In genomic region chr1:4915159-4915558, GRCh38 we compare ENCODE assay signal across 24 cellular contexts.
DNase-seq lines count a peak whose midpoint lies in the region; ATAC-seq, FAIRE-seq and TF ChIP-seq lines count a peak whose summit lies in the region.
"Had no signal": no experiment of that assay in that cellular context is flagged by ENCODE, and none has a peak within 500 bp of the region (broad histone marks: within the 10 kb centered on the region; RNA-seq: fewer than 3 reads in every experiment).

No MANE protein-coding gene starts in this region.

- H3K4me1 ChIP-seq in A549 (no peaks in the 10 kb centered on the region), IMR-90 (ENCODE audit: control insufficient read depth, insufficient read depth, low read length) (no peaks in the 10 kb centered on the region), H1 (replicated peaks in 1 of 4; ENCODE audit: control insufficient read depth in 3 of 4, insufficient read depth in 4 of 4, low read length in 3 of 4) (no peaks in the 10 kb centered on the region; a peak in 1 of 7 replicates), esophagus squamous epithelium (no peaks in the 10 kb centered on the region)
- H3K4me1 ChIP-seq: BE2C, BLaER1 had no signal

- H3K4me2 ChIP-seq in A549 (no peak overlapping the region), IMR-90 (ENCODE audit: low read depth, low read length) (no peak overlapping the region), H1 (ENCODE audit: insufficient read depth in 1 of 2, low read depth in 2 of 2, low read length in 2 of 2) (no peak overlapping the region)
- H3K4me2 ChIP-seq: BLaER1 had no signal

- H4K20me1 ChIP-seq in IMR-90 (ENCODE audit: insufficient read depth, low read length) (no peaks in the 10 kb centered on the region), H1 (replicated peaks in 1 of 2; ENCODE audit: control insufficient read depth in 1 of 2, insufficient read depth in 2 of 2, low read length in 2 of 2) (no peaks in the 10 kb centered on the region)
- H4K20me1 ChIP-seq: BLaER1 had no signal

- dilution Hi-C loops in IMR-90 (cut with HindIII; ENCODE audit: low sequenced_read_pairs, unreplicated experiment), result no loop called here

- H2BK5ac ChIP-seq in IMR-90 (ENCODE audit: low read depth, low read length, poor library complexity, severe bottlenecking), result no peak overlapping the region
- H2BK5ac ChIP-seq in H1 (ENCODE audit: low read depth, low read length), result no peak overlapping the region

- 4% methylated on average over 2 of the region's 2 CpGs for WGBS in A549 (ENCODE audit: missing lambda C conversion rate)
- WGBS in IMR-90 (ENCODE audit: extremely low coverage in 2 of 2, insufficient read length in 1 of 2), 2 experiments, result 17 to 100% methylated on average over 1 of the region's 2 CpGs
- 92 to 100% methylated on average over 1 to 2 of the region's 2 CpGs for WGBS in H1 (ENCODE audit: extremely low coverage in 1 of 2, insufficient coverage in 1 of 2, insufficient read length in 1 of 2, insufficient replicate concordance in 2 of 2, low coverage in 1 of 2, low lambda C conversion rate in 2 of 2, missing lambda C conversion rate in 1 of 2), 2 experiments
- WGBS in esophagus squamous epithelium, 2 donors, result 53 to 82% methylated on average over 2 of the region's 2 CpGs

- intact Hi-C loops in IMR-90 (cut with micrococcal nuclease), result no loop called here
- intact Hi-C loops in esophagus squamous epithelium (cut with DNase I), result no loop called here

- FAIRE-seq in A549 (lab: Jason Lieb, UNC) (no peak), H1 (lab: Jason Lieb, UNC) (no peak)
- FAIRE-seq: A204.1, GM12878, GM12892, GM18507 had no signal

- TF ChIP-seq POLR2A in A549 (IDR thresholded peaks at IDR 0.05; ENCODE audit: low read length) (no peak), IMR-90 (IDR thresholded peaks at IDR 0.05; ENCODE audit: low read depth, low read length) (no peak), H1 (IDR thresholded peaks at IDR 0.05; ENCODE audit: control extremely low read depth in 1 of 2, low read depth in 2 of 2, low read length in 2 of 2) (no peak), esophagus squamous epithelium (IDR thresholded peaks at IDR 0.05) (no peak)

- no peak overlapping the region for H4K91ac ChIP-seq in IMR-90 (ENCODE audit: insufficient read depth, low read depth, low read length)
- H4K91ac ChIP-seq in H1 (replicated peaks; ENCODE audit: insufficient read length, low read length), result no peak overlapping the region

- H2BK20ac ChIP-seq in IMR-90 (ENCODE audit: low read depth, low read length) (no peak overlapping the region), H1 (ENCODE audit: low read length) (no peak overlapping the region)

- ATAC-seq in A549 (no peak), IMR-90 (ENCODE audit: low read depth) (no peak)
- ATAC-seq: GM12878 had no signal

- no peak for DNase-seq in A549 (ENCODE audit: low read depth in 1 of 2, low spot score in 1 of 2)
- DNase-seq in IMR-90, result no peak
- no peak for DNase-seq in H1 (ENCODE audit: low read depth in 1 of 2, low spot score in 2 of 2)
- DNase-seq in esophagus squamous epithelium (lab: John Stamatoyannopoulos, UW), result no peak
- no peak for DNase-seq in ACHN
- DNase-seq: 8988T; BE2C; C1 segment of cervical spinal cord; CD4-positive, alpha-beta memory T cell; CD4-positive, CD25-positive, alpha-beta regulatory T cell; CD8-positive, alpha-beta memory T cell; COR-L47; DMS 273 treated with DMSO at 0.1 percent for 48 hours; DMS153; DMS53; DMS79; DND-41; EL; GDM1 had no signal

- H3K27me3 ChIP-seq in IMR-90 (ENCODE audit: control insufficient read depth, insufficient read depth, low read length), result no peaks in the 10 kb centered on the region
- no peaks in the 10 kb centered on the region; a peak in 1 of 7 replicates for H3K27me3 ChIP-seq in H1 (replicated peaks in 1 of 4; ENCODE audit: control insufficient read depth in 3 of 4, extremely low read depth in 1 of 4, insufficient read depth in 3 of 4, low read length in 3 of 4)
- H3K27me3 ChIP-seq in esophagus squamous epithelium, result peaks cover 0 to 8% (median 0%) of the 10 kb centered on the region in 4 donors
- H3K27me3 ChIP-seq: BE2C, BLaER1 had no signal

- BruUV-seq in IMR-90 (replicated peaks; lab: Mats Ljungman, UMichigan), result no TSS peak

- H3K79me2 ChIP-seq in H1 (ENCODE audit: control insufficient read depth in 1 of 2, insufficient read depth in 2 of 2, low read length in 2 of 2), result no peaks in the 10 kb centered on the region

- TF ChIP-seq CTCF in A549 (IDR thresholded peaks at IDR 0.05), result no peak
- no peak for TF ChIP-seq CTCF in IMR-90 (conservative IDR thresholded peaks at IDR 0.05; ENCODE audit: low read depth, low read length)
- TF ChIP-seq CTCF in H1 (IDR thresholded peaks at IDR 0.05; ENCODE audit: control extremely low read depth in 1 of 3, insufficient read depth in 1 of 3, low read depth in 1 of 3, low read length in 3 of 3), result no peak
- no peak for TF ChIP-seq CTCF in esophagus squamous epithelium (IDR thresholded peaks at IDR 0.05)

- H3K79me1 ChIP-seq in IMR-90 (ENCODE audit: low read depth in 1 of 2, low read length in 2 of 2), result no peaks in the 10 kb centered on the region
- H3K79me1 ChIP-seq in H1 (ENCODE audit: low read depth, low read length), result no peaks in the 10 kb centered on the region

- H3K27ac ChIP-seq in A549, result no peak overlapping the region
- H3K27ac ChIP-seq in IMR-90 (ENCODE audit: insufficient read depth, low read length), result no peak overlapping the region
- H3K27ac ChIP-seq in H1 (ENCODE audit: low read depth, low read length), result no peak overlapping the region
- no peak overlapping the region for H3K27ac ChIP-seq in esophagus squamous epithelium
- H3K27ac ChIP-seq: BLaER1 had no signal

- no peaks in the 10 kb centered on the region for H3K36me3 ChIP-seq in IMR-90 (ENCODE audit: control insufficient read depth, insufficient read depth, low read length)
- no peaks in the 10 kb centered on the region for H3K36me3 ChIP-seq in H1 (ENCODE audit: control insufficient read depth in 2 of 4, insufficient read depth in 4 of 4, low read length in 3 of 4)
- H3K36me3 ChIP-seq in esophagus squamous epithelium, result no peaks in the 10 kb centered on the region
- H3K36me3 ChIP-seq: BE2C, BLaER1 had no signal

- H3K4ac ChIP-seq in IMR-90 (ENCODE audit: low read depth, low read length), result no peak overlapping the region
- H3K4ac ChIP-seq in H1 (replicated peaks; ENCODE audit: insufficient read length, low read depth, low read length), result no peak overlapping the region

- no peak overlapping the region for H3K18ac ChIP-seq in IMR-90 (ENCODE audit: low read depth, low read length)
- H3K18ac ChIP-seq in H1 (ENCODE audit: extremely low read depth, low read length), result no peak overlapping the region

- H2BK12ac ChIP-seq in H1 (ENCODE audit: low read depth, low read length), result no peak overlapping the region

- H3K23ac ChIP-seq in IMR-90 (ENCODE audit: low read depth, low read length), result no peak overlapping the region
- H3K23ac ChIP-seq in H1 (ENCODE audit: insufficient read length), result no peak overlapping the region

- TF ChIP-seq EP300 in A549 (IDR thresholded peaks at IDR 0.05), result no peak
- TF ChIP-seq EP300 in H1 (IDR thresholded peaks at IDR 0.05; ENCODE audit: borderline replicate concordance in 1 of 2, low read depth in 2 of 2, low read length in 2 of 2), result no peak

- H3K9ac ChIP-seq in IMR-90 (ENCODE audit: low read depth, low read length), result no peak overlapping the region
- H3K9ac ChIP-seq in H1 (replicated peaks in 1 of 4; ENCODE audit: extremely low read depth in 1 of 4, low read depth in 3 of 4, low read length in 3 of 4), result no peak overlapping the region
- H3K9ac ChIP-seq: BLaER1 had no signal

- H3K4me3 ChIP-seq in A549 (no peak overlapping the region), IMR-90 (ENCODE audit: insufficient read depth, low read depth, low read length) (no peak overlapping the region), H1 (ENCODE audit: extremely low read depth in 1 of 4, insufficient read depth in 2 of 4, low read depth in 3 of 4, low read length in 4 of 4) (no peak overlapping the region), esophagus squamous epithelium (no peak overlapping the region)
- H3K4me3 ChIP-seq: BLaER1, GM12878 had no signal

- no peak overlapping the region for H2AFZ ChIP-seq in IMR-90 (replicated peaks; ENCODE audit: low read length, poor library complexity)
- H2AFZ ChIP-seq in H1 (ENCODE audit: low read length), result no peak overlapping the region

- POLR2A ChIA-PET in A549 (lab: Yijun Ruan, JAX), result no interaction called here
- POLR2A ChIA-PET in IMR-90 (lab: Charles Lee; ENCODE audit: unreplicated experiment), result no interaction called here
- POLR2A ChIA-PET in H1 (lab: Charles Lee; ENCODE audit: partially characterized antibody), result no interaction called here

- no peak overlapping the region for H4K8ac ChIP-seq in IMR-90 (ENCODE audit: low read depth in 2 of 2, low read length in 2 of 2)
- H4K8ac ChIP-seq in H1 (ENCODE audit: extremely low read depth, insufficient read depth, low read length), result no peak overlapping the region

- no peak overlapping the region for H2AK9ac ChIP-seq in IMR-90 (replicated peaks; ENCODE audit: low read depth, low read length, poor library complexity)

- CTCF ChIA-PET in A549 (lab: Yijun Ruan, JAX), result no interaction called here
- CTCF ChIA-PET in IMR-90 (lab: Yijun Ruan, JAX), result no interaction called here
- CTCF ChIA-PET in H1 (lab: Charles Lee; ENCODE audit: partially characterized antibody), result no interaction called here

- H2BK120ac ChIP-seq in IMR-90 (ENCODE audit: low read depth, low read length), result no peak overlapping the region
- H2BK120ac ChIP-seq in H1 (replicated peaks; ENCODE audit: low read depth, low read length), result no peak overlapping the region

- in situ Hi-C loops in IMR-90 (cut with MboI; ENCODE audit: low sequenced_read_pairs) (no loop called here), ACHN (cut with HindIII; ENCODE audit: low pct_ligation_motif_present, low pct_unique_long_range_greater_than_20kb, low sequenced_read_pairs) (no loop called here)

- H2BK15ac ChIP-seq in IMR-90 (ENCODE audit: low read depth, low read length) (no peak overlapping the region), H1 (ENCODE audit: low read length) (no peak overlapping the region)

- H3K56ac ChIP-seq in IMR-90 (ENCODE audit: extremely low read depth, insufficient read depth, low read length) (no peak overlapping the region), H1 (replicated peaks; ENCODE audit: insufficient read length, low read depth, low read length) (no peak overlapping the region)

- H3K9me3 ChIP-seq in A549 (no peaks in the 10 kb centered on the region), IMR-90 (ENCODE audit: control insufficient read depth, insufficient read depth, low read length) (peaks cover 29% of the 10 kb centered on the region), H1 (ENCODE audit: insufficient read depth in 2 of 2, low read depth in 1 of 2, low read length in 1 of 2) (peaks cover 7 to 12% of the 10 kb centered on the region in 2 experiments; a peak in 3 of 4 replicates), esophagus squamous epithelium (peaks cover 0 to 9% (median 0%) of the 10 kb centered on the region in 3 donors)
- H3K9me3 ChIP-seq: BE2C had no signal

- H4K5ac ChIP-seq in IMR-90 (ENCODE audit: low read depth, low read length), result no peak overlapping the region
- H4K5ac ChIP-seq in H1 (ENCODE audit: insufficient read length, low read depth, low read length), result no peak overlapping the region

- H3K9me1 ChIP-seq in IMR-90 (ENCODE audit: insufficient read depth, low read length), result no peaks in the 10 kb centered on the region

- H3K14ac ChIP-seq in IMR-90 (replicated peaks; ENCODE audit: low read depth, low read length) (no peak overlapping the region), H1 (ENCODE audit: insufficient read length) (no peak overlapping the region)

- H3K23me2 ChIP-seq in H1 (ENCODE audit: low read depth, low read length), result peaks cover 3% of the 10 kb centered on the region; the same call in 1 of the 2 replicates

- H2AK5ac ChIP-seq in IMR-90 (ENCODE audit: low read depth, low read length), result no peak overlapping the region
- H2AK5ac ChIP-seq in H1 (ENCODE audit: low read depth, low read length), result no peak overlapping the region

- TF ChIP-seq RAD21 in A549 (conservative IDR thresholded peaks at IDR 0.05 in 1 of 2, IDR thresholded peaks at IDR 0.05 in 1 of 2), result no peak
- no peak for TF ChIP-seq RAD21 in IMR-90 (IDR thresholded peaks at IDR 0.05; ENCODE audit: low read length)
- TF ChIP-seq RAD21 in H1 (IDR thresholded peaks at IDR 0.05 in 1 of 2, conservative IDR thresholded peaks at IDR 0.05 in 1 of 2; ENCODE audit: low read depth in 2 of 2, low read length in 2 of 2), result no peak

Comparison
In these comparisons a context has a peak if more than half of its experiments do, and no peak if none do; other contexts are left out.
1. Of the 18 proteins assayed by ChIP-seq in both H1 and A549: peak only in H1: none; only in A549: none; in both: MAFK; in neither: 17.